ENCODE assay signal across 12 cellular contexts in genomic region chr10:46541017-46541661, GRCh38. TPM values are rescaled to one million over a fixed set of nuclear protein-coding genes. Genes with fewer than 3 reads are reported as not detected.
A peak's percentile ranks its signal among the peaks of the same experiment; 100 is the strongest.
DNase-seq lines count a peak whose midpoint lies in the region; ATAC-seq and TF ChIP-seq lines count a peak whose summit lies in the region.
"Had no signal": no experiment of that assay in that cellular context is flagged by ENCODE, and none has a peak within 500 bp of the region (broad histone marks: within the 10 kb centered on the region; RNA-seq: fewer than 3 reads in every experiment).

No MANE protein-coding gene starts in this region.

- TF ChIP-seq CTCF in AG04449 (IDR thresholded peaks at IDR 0.05; ENCODE audit: insufficient read depth, low read length, missing control alignments), result peak; percentile 45
- no peak for TF ChIP-seq CTCF in fibroblast of mammary gland (conservative IDR thresholded peaks at IDR 0.05; ENCODE audit: control insufficient read depth, insufficient read depth, low read depth, low read length)
- peak; percentile 65 for TF ChIP-seq CTCF in neural crest cell (conservative IDR thresholded peaks at IDR 0.05)
- no peak for TF ChIP-seq CTCF in CD8-positive, alpha-beta T cell (IDR thresholded peaks at IDR 0.05)

- no peaks in the 10 kb centered on the region for H3K4me1 ChIP-seq in CD8-positive, alpha-beta T cell (ENCODE audit: insufficient read depth, low read length)
- H3K4me1 ChIP-seq: HAP-1 had no signal

- intact Hi-C loops in activated T-helper 2 cell treated with anti-CD3 and anti-CD28 coated beads, Interferon-gamma antibody, Interleukin-2, Interleukin-4, amounts not matched to agents 10 μg/mL and 5 μg/mL and 100 μg/mL, durations not matched to agents 14 hours and 24 hours and 36 hours (cut with micrococcal nuclease), result no loop called here
- intact Hi-C loops in CD8-positive, alpha-beta T cell (cut with DNase I, micrococcal nuclease), result no loop called here

- CTCF ChIA-PET in AG04449 (lab: Yijun Ruan, JAX), result interaction anchor here (0.8 to 1.8 kb wide), 4 partner anchors 10 to 14 kb away, joined by 3 to 7 read pairs (median 4); no protein-coding TSS in a partner anchor
- CTCF ChIA-PET in CD8-positive, alpha-beta T cell (lab: Charles Lee), result interaction anchor here (0.7 kb wide), 1 partner anchor 504 kb away, joined by 4 read pairs; no protein-coding TSS in a partner anchor

- H3K36me3 Mint-ChIP-seq in neural crest cell (ENCODE audit: low read depth), result no peaks in the 10 kb centered on the region
- H3K36me3 Mint-ChIP-seq in activated T-helper 2 cell treated with anti-CD3 and anti-CD28 coated beads, Interferon-gamma antibody, Interleukin-2, Interleukin-4, amounts not matched to agents 10 μg/mL and 5 μg/mL and 100 μg/mL, durations not matched to agents 14 hours and 24 hours and 36 hours (ENCODE audit: low read depth), result no peaks in the 10 kb centered on the region
- H3K36me3 Mint-ChIP-seq in CD8-positive, alpha-beta T cell, result no peaks in the 10 kb centered on the region

- peaks cover 8% of the 10 kb centered on the region for H3K27me3 ChIP-seq in CD8-positive, alpha-beta T cell (ENCODE audit: insufficient read depth, low read length)

- H3K9me3 ChIP-seq in CD8-positive, alpha-beta T cell (ENCODE audit: low read length), result no peaks in the 10 kb centered on the region
- H3K9me3 ChIP-seq: HAP-1 had no signal

- no peak overlapping the region for H3K4me3 Mint-ChIP-seq in neural crest cell
- H3K4me3 Mint-ChIP-seq in activated T-helper 2 cell treated with anti-CD3 and anti-CD28 coated beads, Interferon-gamma antibody, Interleukin-2, Interleukin-4, amounts not matched to agents 10 μg/mL and 5 μg/mL and 100 μg/mL, durations not matched to agents 14 hours and 24 hours and 36 hours (ENCODE audit: low read depth), result no peak overlapping the region
- no peak overlapping the region for H3K4me3 Mint-ChIP-seq in CD8-positive, alpha-beta T cell

- H3K27me3 Mint-ChIP-seq in neural crest cell (ENCODE audit: low read depth), result peaks cover 48% of the 10 kb centered on the region
- H3K27me3 Mint-ChIP-seq in activated T-helper 2 cell treated with anti-CD3 and anti-CD28 coated beads, Interferon-gamma antibody, Interleukin-2, Interleukin-4, amounts not matched to agents 10 μg/mL and 5 μg/mL and 100 μg/mL, durations not matched to agents 14 hours and 24 hours and 36 hours (ENCODE audit: low read depth), result peaks cover 40% of the 10 kb centered on the region
- peaks cover 52% of the 10 kb centered on the region for H3K27me3 Mint-ChIP-seq in CD8-positive, alpha-beta T cell (ENCODE audit: low read depth)

- peaks cover 9% of the 10 kb centered on the region for H3K4me1 Mint-ChIP-seq in neural crest cell
- no peaks in the 10 kb centered on the region for H3K4me1 Mint-ChIP-seq in activated T-helper 2 cell treated with anti-CD3 and anti-CD28 coated beads, Interferon-gamma antibody, Interleukin-2, Interleukin-4, amounts not matched to agents 10 μg/mL and 5 μg/mL and 100 μg/mL, durations not matched to agents 14 hours and 24 hours and 36 hours (ENCODE audit: low read depth)
- H3K4me1 Mint-ChIP-seq in CD8-positive, alpha-beta T cell (ENCODE audit: low read depth), result peaks cover 6% of the 10 kb centered on the region

- ATAC-seq in HG02759 (IDR thresholded peaks at IDR 0.05; ENCODE audit: unreplicated experiment), result no peak
- ATAC-seq in CD8-positive, alpha-beta T cell, result no peak

- H3K27ac Mint-ChIP-seq in neural crest cell (ENCODE audit: unreplicated experiment), result no peak overlapping the region
- H3K27ac Mint-ChIP-seq in activated T-helper 2 cell treated with anti-CD3 and anti-CD28 coated beads, Interferon-gamma antibody, Interleukin-2, Interleukin-4, amounts not matched to agents 10 μg/mL and 5 μg/mL and 100 μg/mL, durations not matched to agents 14 hours and 24 hours and 36 hours, result no peak overlapping the region
- H3K27ac Mint-ChIP-seq in CD8-positive, alpha-beta T cell, result no peak overlapping the region
- H3K27ac Mint-ChIP-seq: naive B cell had no signal

- H3K36me3 ChIP-seq in CD8-positive, alpha-beta T cell (ENCODE audit: insufficient read depth, low read length), result no peaks in the 10 kb centered on the region
- H3K36me3 ChIP-seq: HAP-1 had no signal

- no peaks in the 10 kb centered on the region for H3K9me3 Mint-ChIP-seq in neural crest cell
- no peaks in the 10 kb centered on the region for H3K9me3 Mint-ChIP-seq in activated T-helper 2 cell treated with anti-CD3 and anti-CD28 coated beads, Interferon-gamma antibody, Interleukin-2, Interleukin-4, amounts not matched to agents 10 μg/mL and 5 μg/mL and 100 μg/mL, durations not matched to agents 14 hours and 24 hours and 36 hours
- no peaks in the 10 kb centered on the region for H3K9me3 Mint-ChIP-seq in CD8-positive, alpha-beta T cell

- H3K4me3 ChIP-seq in AG04449 (ENCODE audit: low read depth, low read length) (peak overlapping the region; percentile 44), fibroblast of mammary gland (ENCODE audit: control insufficient read depth, low read depth, low read length) (peak overlapping the region; percentile 15)
- H3K4me3 ChIP-seq in CD8-positive, alpha-beta T cell (ENCODE audit: low read depth, low read length), result no peak overlapping the region
- H3K4me3 ChIP-seq: HAP-1 had no signal

- H3K27ac ChIP-seq in CD8-positive, alpha-beta T cell (ENCODE audit: low read depth, low read length), result no peak overlapping the region

- no peak for DNase-seq in AG04449 (ENCODE audit: low read depth, low spot score)
- peak; percentile 68 for DNase-seq in NCI-H2227 (lab: John Stamatoyannopoulos, UW; ENCODE audit: unreplicated experiment)
- DNase-seq in fibroblast of mammary gland (ENCODE audit: low read depth), result no peak
- DNase-seq in neural crest cell (ENCODE audit: low read depth, low spot score), result peak; percentile 82
- DNase-seq in NCI-H1436 (lab: John Stamatoyannopoulos, UW), result no peak
- no peak for DNase-seq in activated T-helper 2 cell treated with anti-CD3 and anti-CD28 coated beads, Interferon-gamma antibody, Interleukin-2, Interleukin-4, amounts not matched to agents 10 μg/mL and 5 μg/mL and 100 μg/mL, durations not matched to agents 14 hours and 24 hours and 36 hours (ENCODE audit: low spot score)
- no peak for DNase-seq in CD8-positive, alpha-beta T cell
- DNase-seq: dermis blood vessel endothelial cell, naive B cell had no signal

- POLR2A ChIA-PET in AG04449 (lab: Yijun Ruan, JAX), result no interaction called here
- POLR2A ChIA-PET in CD8-positive, alpha-beta T cell (lab: Charles Lee), result no interaction called here

RNA-seq across cellular contexts. Expression of gene GPRIN2, which starts 15.3 kb away (rescaled TPM):
- 1.4 and 1.5 TPM in 2 replicates for total RNA-seq in neural crest cell
- total RNA-seq in activated T-helper 2 cell treated with anti-CD3 and anti-CD28 coated beads, Interferon-gamma antibody, Interleukin-2, Interleukin-4, amounts not matched to agents 10 μg/mL and 5 μg/mL and 100 μg/mL, durations not matched to agents 14 hours and 24 hours and 36 hours, result not detected in 2 replicates
- not detected for total RNA-seq in CD8-positive, alpha-beta T cell
- total RNA-seq: T-helper 2 cell treated with Interferon-gamma antibody and Interleukin-4, amounts not matched to agents 100 ng/mL and 5 ng/mL, for 36 hours had no signal

RNA-seq across cellular contexts. Expression of gene SYT15, which starts 37.8 kb away (rescaled TPM):
- 1.4 and 1.6 TPM in 2 replicates for total RNA-seq in neural crest cell
- 1.5 TPM in 2 replicates for total RNA-seq in activated T-helper 2 cell treated with anti-CD3 and anti-CD28 coated beads, Interferon-gamma antibody, Interleukin-2, Interleukin-4, amounts not matched to agents 10 μg/mL and 5 μg/mL and 100 μg/mL, durations not matched to agents 14 hours and 24 hours and 36 hours
- under 1 TPM; 0.22 to 0.35 TPM for total RNA-seq in CD8-positive, alpha-beta T cell

Comparison
In these comparisons a context has a peak if more than half of its experiments do, and no peak if none do; other contexts are left out.
1. DNase-seq: peak in NCI-H2227 (single experiment) and neural crest cell (single experiment); none in AG04449 (single experiment), fibroblast of mammary gland (single experiment), NCI-H1436 (single experiment), activated T-helper 2 cell treated with anti-CD3 and anti-CD28 coated beads, Interferon-gamma antibody, Interleukin-2, Interleukin-4, amounts not matched to agents 10 μg/mL and 5 μg/mL and 100 μg/mL, durations not matched to agents 14 hours and 24 hours and 36 hours (single experiment) and CD8-positive, alpha-beta T cell (0 of 7).
2. CTCF ChIP-seq: peak in AG04449 (single experiment) and neural crest cell (single experiment); none in fibroblast of mammary gland (single experiment) and CD8-positive, alpha-beta T cell (single experiment).